Comparison of ENCODE assay signal across 10 cellular contexts in the genomic region with DNA sequence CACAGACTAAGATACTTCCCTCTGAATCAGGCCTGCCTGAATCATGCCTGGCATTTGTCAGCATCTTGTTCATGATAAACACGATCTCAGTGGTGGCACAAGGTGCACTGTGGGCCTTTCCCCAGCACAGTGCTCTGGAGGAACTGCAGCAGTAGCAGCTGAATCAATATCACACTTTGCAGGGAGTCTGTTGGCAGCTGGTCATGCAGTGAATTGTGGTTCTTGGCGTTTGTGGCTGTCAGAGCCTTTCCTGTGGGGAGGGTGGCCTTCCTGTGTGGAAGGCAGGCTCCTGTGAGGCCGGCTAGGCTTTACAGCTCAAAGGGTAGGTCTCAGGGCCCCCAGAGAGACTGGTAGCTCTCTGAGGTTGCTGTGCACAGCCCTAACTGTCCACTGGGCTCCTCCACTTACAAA. TPM values are rescaled to one million over a fixed set of nuclear protein-coding genes. Genes with fewer than 3 reads are reported as not detected.
DNase-seq lines count a peak whose midpoint lies in the region; ATAC-seq and TF ChIP-seq lines count a peak whose summit lies in the region.
"Had no signal": no experiment of that assay in that cellular context is flagged by ENCODE, and none has a peak within 500 bp of the region (broad histone marks: within the 10 kb centered on the region; RNA-seq: fewer than 3 reads in every experiment).

No MANE protein-coding gene starts in this region.

- DNase-seq in Daoy (ENCODE audit: low read depth) (peak; percentile 85), NCI-H1092 (lab: John Stamatoyannopoulos, UW) (peak; percentile 69), myocyte (ENCODE audit: low read depth) (peak; percentile 93), PC-9 (no peak)
- DNase-seq in activated T-cell treated with anti-CD3 and anti-CD28 coated beads, Interleukin-2, amount 50 U/mL, for 24 hours = no peak
- DNase-seq: lower lobe of right lung, T-helper 17 cell had no signal

- CTCF ChIA-PET in PC-9 (lab: Charles Lee) = no interaction called here

- H3K4me3 ChIP-seq in PC-9 = no peak overlapping the region
- H3K4me3 ChIP-seq: lower lobe of right lung had no signal

- H3K4me2 ChIP-seq in PC-9 = no peak overlapping the region

- intact Hi-C loops in PC-9 (cut with micrococcal nuclease; ENCODE audit: unreplicated experiment) = no loop called here

- peaks cover 3% of the 10 kb centered on the region for H3K27me3 Mint-ChIP-seq in activated T-helper 17 cell treated with anti-CD3 and anti-CD28 coated beads, Interleukin-2, amount 50 U/mL, for 72 hours
- H3K27me3 Mint-ChIP-seq in activated T-cell treated with anti-CD3 and anti-CD28 coated beads, Interleukin-2, amount 50 U/mL, for 24 hours = peaks cover 12% of the 10 kb centered on the region

- no peak overlapping the region for H3K27ac Mint-ChIP-seq in activated T-helper 17 cell treated with anti-CD3 and anti-CD28 coated beads, Interleukin-2, amount 50 U/mL, for 72 hours
- H3K27ac Mint-ChIP-seq in activated T-cell treated with anti-CD3 and anti-CD28 coated beads, Interleukin-2, amount 50 U/mL, for 24 hours = no peak overlapping the region
- H3K27ac Mint-ChIP-seq: T-helper 17 cell had no signal

- no peaks in the 10 kb centered on the region for H4K20me1 ChIP-seq in PC-9 (ENCODE audit: insufficient read depth)

- POLR2A ChIA-PET in PC-9 (lab: Charles Lee; ENCODE audit: unreplicated experiment) = no interaction called here

- H3F3A ChIP-seq in PC-9 (ENCODE audit: insufficient read depth, low read depth) = no peaks in the 10 kb centered on the region

- ATAC-seq in activated T-helper 17 cell treated with anti-CD3 and anti-CD28 coated beads, Interleukin-2, amount 50 U/mL, for 72 hours (replicated peaks) = peak; percentile 92
- no peak for ATAC-seq in GM18867 (IDR thresholded peaks at IDR 0.05; ENCODE audit: unreplicated experiment)
- ATAC-seq in GM21619 (IDR thresholded peaks at IDR 0.05; ENCODE audit: unreplicated experiment) = no peak
- ATAC-seq: lower lobe of right lung, T-helper 17 cell had no signal

- no TSS peak for BruUV-seq in PC-9 (replicated peaks; lab: Mats Ljungman, UMichigan)

- peaks cover 17% of the 10 kb centered on the region for H3K4me1 ChIP-seq in PC-9 (replicated peaks; ENCODE audit: insufficient read depth)

- TF ChIP-seq CTCF in PC-9 (conservative IDR thresholded peaks at IDR 0.05) = no peak

- no peaks in the 10 kb centered on the region for H3K9me3 ChIP-seq in PC-9 (ENCODE audit: insufficient read depth, low read depth)
- H3K9me3 ChIP-seq: lower lobe of right lung had no signal

- H3K9me2 ChIP-seq in PC-9 (ENCODE audit: insufficient read depth) = no peaks in the 10 kb centered on the region

- H3K36me3 Mint-ChIP-seq in activated T-helper 17 cell treated with anti-CD3 and anti-CD28 coated beads, Interleukin-2, amount 50 U/mL, for 72 hours (ENCODE audit: low read depth) = no peaks in the 10 kb centered on the region
- H3K36me3 Mint-ChIP-seq in activated T-cell treated with anti-CD3 and anti-CD28 coated beads, Interleukin-2, amount 50 U/mL, for 24 hours (ENCODE audit: low read depth) = no peaks in the 10 kb centered on the region

- no peaks in the 10 kb centered on the region for H3K27me3 ChIP-seq in PC-9 (ENCODE audit: insufficient read depth, low read depth)

- no peak overlapping the region for H3K27ac ChIP-seq in PC-9
- H3K27ac ChIP-seq: lower lobe of right lung had no signal

- no peaks in the 10 kb centered on the region for H3K36me3 ChIP-seq in PC-9 (ENCODE audit: low read depth)
- H3K36me3 ChIP-seq: lower lobe of right lung had no signal

- H3K4me1 Mint-ChIP-seq in activated T-helper 17 cell treated with anti-CD3 and anti-CD28 coated beads, Interleukin-2, amount 50 U/mL, for 72 hours = no peaks in the 10 kb centered on the region
- no peaks in the 10 kb centered on the region for H3K4me1 Mint-ChIP-seq in activated T-cell treated with anti-CD3 and anti-CD28 coated beads, Interleukin-2, amount 50 U/mL, for 24 hours (ENCODE audit: low read depth)

- no peaks in the 10 kb centered on the region for H3K9me3 Mint-ChIP-seq in activated T-helper 17 cell treated with anti-CD3 and anti-CD28 coated beads, Interleukin-2, amount 50 U/mL, for 72 hours
- no peaks in the 10 kb centered on the region for H3K9me3 Mint-ChIP-seq in activated T-cell treated with anti-CD3 and anti-CD28 coated beads, Interleukin-2, amount 50 U/mL, for 24 hours

- H3K4me3 Mint-ChIP-seq in activated T-helper 17 cell treated with anti-CD3 and anti-CD28 coated beads, Interleukin-2, amount 50 U/mL, for 72 hours = no peak overlapping the region
- H3K4me3 Mint-ChIP-seq in activated T-cell treated with anti-CD3 and anti-CD28 coated beads, Interleukin-2, amount 50 U/mL, for 24 hours = no peak overlapping the region
- H3K4me3 Mint-ChIP-seq: T-helper 17 cell had no signal

- H3K79me2 ChIP-seq in PC-9 (ENCODE audit: low read depth) = no peaks in the 10 kb centered on the region

- H2AFZ ChIP-seq in PC-9 = no peak overlapping the region

RNA-seq across cellular contexts. Expression of gene TLE3, which starts 54.4 kb away (rescaled TPM):
- 43.9 and 46.0 TPM in 2 replicates for total RNA-seq in Daoy (2014; rRNA removed; shearing (Covaris generic))
- 100 to 1,000 TPM in 1 of 2 donors, 10 to 100 TPM in 1; 94.9 to 131 TPM for total RNA-seq in activated T-helper 17 cell treated with anti-CD3 and anti-CD28 coated beads, Interleukin-2, amount 50 U/mL, for 72 hours
- total RNA-seq in myocyte = 16.7 and 28.9 TPM in 2 replicates
- polyA plus RNA-seq in myocyte (2012) = 13.5 TPM
- 51.3 and 72.4 TPM in 2 replicates for total RNA-seq in PC-9 (2021)

Comparison
In these comparisons a context has a peak if more than half of its experiments do, and no peak if none do; other contexts are left out.
1. DNase-seq: peak in Daoy (single experiment), NCI-H1092 (single experiment) and myocyte (single experiment); none in PC-9 (0 of 2) and activated T-cell treated with anti-CD3 and anti-CD28 coated beads, Interleukin-2, amount 50 U/mL, for 24 hours (single experiment).